In the genomic region with DNA sequence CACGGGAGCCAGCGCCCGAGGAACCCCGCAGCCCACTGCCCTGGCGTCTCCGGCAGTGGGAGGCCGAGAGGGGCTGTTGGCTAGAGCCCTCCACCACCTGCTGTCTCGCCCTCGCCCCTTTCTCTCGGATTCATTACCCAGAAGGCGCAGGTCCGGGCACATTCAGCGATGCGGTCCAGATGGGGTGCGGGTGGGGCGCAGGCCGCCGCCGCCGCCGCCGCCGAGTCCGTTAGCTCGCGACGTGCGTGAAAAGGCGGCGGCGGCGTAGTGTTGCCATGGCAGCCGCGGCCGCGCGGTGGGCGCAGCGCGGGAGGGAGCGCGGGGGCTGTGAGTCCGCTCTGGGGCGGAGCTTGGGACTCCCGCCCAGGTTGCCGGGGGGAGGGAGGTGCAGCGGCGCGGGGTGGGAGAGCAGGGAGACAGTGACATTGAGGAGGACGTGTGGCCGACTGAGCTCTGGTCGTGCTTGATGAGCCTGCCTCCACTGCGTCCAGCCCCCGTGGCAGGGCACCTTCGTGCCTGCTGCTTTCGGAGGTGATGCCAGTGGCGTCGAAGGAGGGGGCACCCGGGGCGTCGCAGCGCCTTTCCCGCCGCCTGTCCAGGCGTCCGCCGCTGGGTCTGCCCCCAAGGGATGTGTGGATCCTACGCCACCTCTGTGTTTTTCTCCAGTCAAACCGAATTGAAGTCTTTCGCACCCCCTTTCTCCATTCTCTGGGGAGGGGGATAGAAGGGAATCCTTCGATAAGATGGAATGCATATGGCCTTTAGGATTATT, we compare ENCODE assay signal across 8 cellular contexts. TPM values are rescaled to one million over a fixed set of nuclear protein-coding genes. Genes with fewer than 3 reads are reported as not detected.
DNase-seq lines count a peak whose midpoint lies in the region; ATAC-seq and TF ChIP-seq lines count a peak whose summit lies in the region.

A gene (minus strand): TSS at position 358 of the 772 bp plus-strand sequence. CDS start 23,774 bp downstream, outside the sequence.

- H3K4me3 ChIP-seq in AG04450 (ENCODE audit: low read depth, low read length) (peak within 1 kb of the TSS; percentile 90), kidney epithelial cell (ENCODE audit: low read depth, low read length) (peak within 1 kb of the TSS; percentile 92)

- H3K27ac Mint-ChIP-seq in activated B cell treated with CpG ODN at 0.5 μM for 24 hours: peak within 1 kb of the TSS; percentile 85
- no peak within 1 kb of the TSS for H3K27ac Mint-ChIP-seq in central memory CD8-positive, alpha-beta T cell (ENCODE audit: low read depth)

- intact Hi-C loops in activated B cell treated with CpG ODN at 0.5 μM for 24 hours (cut with micrococcal nuclease): loop anchor here (1.0 to 5.0 kb wide), 9 partner anchors 64 to 855 kb away; a partner anchor contains a TSS

- H3K4me1 Mint-ChIP-seq in activated B cell treated with CpG ODN at 0.5 μM for 24 hours: peaks cover 69% of the 10 kb centered on the region
- peaks cover 10% of the 10 kb centered on the region for H3K4me1 Mint-ChIP-seq in central memory CD8-positive, alpha-beta T cell

- peak within 1 kb of the TSS; percentile 47 for H3K27ac ChIP-seq in AG04450 (ENCODE audit: low read depth, low read length)

- CTCF ChIA-PET in AG04450 (lab: Charles Lee) (interaction anchor here (0.9 to 1.2 kb wide), 4 partner anchors 28 to 175 kb away, joined by 3 to 7 read pairs (median 3); no protein-coding TSS in a partner anchor), activated B cell treated with CpG ODN at 0.5 μM for 24 hours (lab: Charles Lee) (interaction anchor here (0.7 to 2.1 kb wide), 3 partner anchors 101 to 175 kb away, joined by 3 to 5 read pairs (median 4); no protein-coding TSS in a partner anchor)

- no peaks in the 10 kb centered on the region for H3K36me3 ChIP-seq in kidney epithelial cell (ENCODE audit: control insufficient read depth, insufficient read depth, low read length)

- no peak for DNase-seq in AG04450 (ENCODE audit: low read depth, low spot score)
- DNase-seq in NCI-H2196 (lab: John Stamatoyannopoulos, UW; ENCODE audit: unreplicated experiment): peak; percentile 68
- peak; percentile 75 for DNase-seq in activated B cell treated with CpG ODN at 0.5 μM for 24 hours
- DNase-seq in central memory CD8-positive, alpha-beta T cell (ENCODE audit: low spot score in 2 of 2): no peak
- DNase-seq in kidney epithelial cell (ENCODE audit: low read depth): no peak
- peak; percentile 80 for DNase-seq in stimulated activated CD4-positive, alpha-beta T cell treated with anti-CD3 and anti-CD28 coated beads, Interleukin-15, amount 100 ng/mL, for 24 hours

- TF ChIP-seq CTCF in AG04450 (IDR thresholded peaks at IDR 0.05; ENCODE audit: low read depth, low read length) (no peak), activated B cell treated with CpG ODN at 0.5 μM for 24 hours (IDR thresholded peaks at IDR 0.05) (no peak), kidney epithelial cell (IDR thresholded peaks at IDR 0.05; ENCODE audit: insufficient read depth, low read length, poor library complexity, severe bottlenecking) (no peak)

- POLR2A ChIA-PET in AG04450 (lab: Yijun Ruan, JAX): interaction anchor here (0.6 to 3.0 kb wide), 5 partner anchors 35 to 278 kb away, joined by 3 to 18 read pairs (median 6); a partner anchor contains a TSS
- POLR2A ChIA-PET in activated B cell treated with CpG ODN at 0.5 μM for 24 hours (lab: Charles Lee): interaction anchor here (0.7 to 4.6 kb wide), 23 partner anchors 9 to 457 kb away, joined by 3 to 28 read pairs (median 6); a partner anchor contains a TSS

- H3K9me3 ChIP-seq in AG04450 (ENCODE audit: control insufficient read depth, insufficient read depth, low read length): no peaks in the 10 kb centered on the region; the same call in 1 of the 2 replicates

- H3K36me3 Mint-ChIP-seq in activated B cell treated with CpG ODN at 0.5 μM for 24 hours (ENCODE audit: low read depth): no peaks in the 10 kb centered on the region
- H3K36me3 Mint-ChIP-seq in central memory CD8-positive, alpha-beta T cell (ENCODE audit: insufficient read depth): peaks cover 8% of the 10 kb centered on the region

- H3K4me3 Mint-ChIP-seq in activated B cell treated with CpG ODN at 0.5 μM for 24 hours: peak within 1 kb of the TSS; percentile 90
- H3K4me3 Mint-ChIP-seq in central memory CD8-positive, alpha-beta T cell: peak within 1 kb of the TSS; percentile 84

- ATAC-seq in GM18858 (IDR thresholded peaks at IDR 0.05; ENCODE audit: unreplicated experiment): peak; percentile 42
- peak; percentile 55 for ATAC-seq in HG03066 (IDR thresholded peaks at IDR 0.05; ENCODE audit: low read depth, unreplicated experiment)
- peak; percentile 68 for ATAC-seq in activated B cell treated with CpG ODN at 0.5 μM for 24 hours (ENCODE audit: low read depth)
- peak; percentile 66 for ATAC-seq in central memory CD8-positive, alpha-beta T cell (replicated peaks; ENCODE audit: extremely low read depth, poor library complexity, severe bottlenecking)

- H3K27me3 ChIP-seq in AG04450 (ENCODE audit: control insufficient read depth, insufficient read depth, low read length): no peaks in the 10 kb centered on the region
- H3K27me3 ChIP-seq in kidney epithelial cell (ENCODE audit: control insufficient read depth, insufficient read depth, low read length): no peaks in the 10 kb centered on the region

- H3K27me3 Mint-ChIP-seq in activated B cell treated with CpG ODN at 0.5 μM for 24 hours: no peaks in the 10 kb centered on the region
- no peaks in the 10 kb centered on the region for H3K27me3 Mint-ChIP-seq in central memory CD8-positive, alpha-beta T cell

- H3K9me3 Mint-ChIP-seq in activated B cell treated with CpG ODN at 0.5 μM for 24 hours: no peaks in the 10 kb centered on the region
- H3K9me3 Mint-ChIP-seq in central memory CD8-positive, alpha-beta T cell: no peaks in the 10 kb centered on the region

RNA-seq across cellular contexts. Expression of the gene that starts here (rescaled TPM):
- polyA plus RNA-seq in AG04450 (2011; rRNA removed): 8.5 and 12.6 TPM in 2 replicates
- polyA minus RNA-seq in AG04450 (2011; rRNA and poly(A)+ RNA removed): 8.5 and 16.9 TPM in 2 replicates
- total RNA-seq in activated B cell treated with CpG ODN at 0.5 μM for 24 hours: 11.6 and 13.4 TPM in 2 replicates
- 10.0 and 13.3 TPM in 2 replicates for total RNA-seq in kidney epithelial cell

Comparison
In these comparisons a context has a peak if more than half of its experiments do, and no peak if none do; other contexts are left out.
1. DNase-seq: peak in NCI-H2196 (single experiment), activated B cell treated with CpG ODN at 0.5 μM for 24 hours (single experiment) and stimulated activated CD4-positive, alpha-beta T cell treated with anti-CD3 and anti-CD28 coated beads, Interleukin-15, amount 100 ng/mL, for 24 hours (single experiment); none in AG04450 (single experiment), central memory CD8-positive, alpha-beta T cell (0 of 2) and kidney epithelial cell (single experiment).
2. Peak in every context shown above with its lines, with median percentiles within 50 percentile points of each other: ATAC-seq.